34 cellular contexts compared by ENCODE assay signal in the genomic region with DNA sequence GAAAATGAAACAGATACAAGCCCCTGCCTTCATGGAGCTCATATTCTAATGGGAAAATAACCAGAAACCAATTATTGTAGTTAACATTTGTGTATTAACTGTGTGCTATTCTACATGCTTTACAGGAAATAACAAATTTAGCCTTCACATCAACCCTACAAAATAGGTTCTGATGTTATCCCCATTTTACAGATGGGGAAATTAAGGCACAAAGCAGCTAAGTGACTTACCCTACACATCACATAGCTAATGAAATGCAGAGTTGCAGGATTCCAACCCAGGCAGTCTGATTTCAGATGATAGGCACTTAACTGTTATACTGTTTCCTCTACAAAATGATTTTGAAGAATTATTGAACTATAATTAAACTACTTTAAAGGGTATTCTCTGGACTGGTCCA. TPM values are rescaled to one million over a fixed set of nuclear protein-coding genes. Genes with fewer than 3 reads are reported as not detected.
DNase-seq lines count a peak whose midpoint lies in the region; ATAC-seq, FAIRE-seq and TF ChIP-seq lines count a peak whose summit lies in the region.
"Had no signal": no experiment of that assay in that cellular context is flagged by ENCODE, and none has a peak within 500 bp of the region (broad histone marks: within the 10 kb centered on the region; RNA-seq: fewer than 3 reads in every experiment).

No MANE protein-coding gene starts in this region.

- TF ChIP-seq RAD21 in HepG2 (CRISPR knock-in tag; IDR thresholded peaks at IDR 0.05) (no peak), K562 (CRISPR knock-in tag; conservative IDR thresholded peaks at IDR 0.05 in 1 of 2, IDR thresholded peaks at IDR 0.05 in 1 of 2) (no peak)

- H3K27me3 ChIP-seq in HepG2 (ENCODE audit: control insufficient read depth in 1 of 2, insufficient read depth in 2 of 2, low read length in 2 of 2), result no peaks in the 10 kb centered on the region
- H3K27me3 ChIP-seq in right lobe of liver, result no peaks in the 10 kb centered on the region
- H3K27me3 ChIP-seq in K562 (ENCODE audit: control insufficient read depth in 2 of 2, insufficient read depth in 2 of 2, low read length in 2 of 2), result no peaks in the 10 kb centered on the region
- no peaks in the 10 kb centered on the region for H3K27me3 ChIP-seq in thyroid gland
- H3K27me3 ChIP-seq: BE2C; BLaER1; BLaER1 treated with 17β-estradiol and CSF1 and Interleukin-3, amounts not matched to agents 10 nM and 100 nM had no signal

- H2AFZ ChIP-seq in HepG2 (ENCODE audit: low read length) (no peak overlapping the region), K562 (ENCODE audit: low read depth, low read length) (no peak overlapping the region)

- POLR2A ChIA-PET in HepG2 (lab: Yijun Ruan, JAX) (interaction anchor here (1.2 kb wide), 1 partner anchor 10 kb away, joined by 3 read pairs; no protein-coding TSS in a partner anchor), K562 (lab: Yijun Ruan, JAX) (interaction anchor here (0.8 to 1.3 kb wide), 2 partner anchors 13 to 15 kb away, joined by 3 read pairs; no protein-coding TSS in a partner anchor)

- no TSS peak for BruUV-seq in HepG2 (replicated peaks; lab: Mats Ljungman, UMichigan)
- BruUV-seq in K562 (replicated peaks; lab: Mats Ljungman, UMichigan), result no TSS peak

- H3K27ac ChIP-seq in HepG2 (ENCODE audit: extremely low read length, insufficient read depth, low read length) (no peak overlapping the region), right lobe of liver (no peak overlapping the region), K562 (ENCODE audit: extremely low read depth, low read depth, low read length) (no peak overlapping the region), thyroid gland (peak overlapping the region in 2 of 3 donors; percentile 13 to 39)
- H3K27ac ChIP-seq: 22Rv1; A549; BLaER1; BLaER1 treated with 17β-estradiol and CSF1 and Interleukin-3, amounts not matched to agents 10 nM and 100 nM; C4-2B had no signal

- H3K9ac ChIP-seq in HepG2 (ENCODE audit: insufficient read depth, low read depth, low read length), result no peak overlapping the region
- H3K9ac ChIP-seq in K562 (ENCODE audit: insufficient read depth in 1 of 2, low read depth in 2 of 2, low read length in 2 of 2), result no peak overlapping the region
- H3K9ac ChIP-seq: BLaER1; BLaER1 treated with 17β-estradiol and CSF1 and Interleukin-3, amounts not matched to agents 10 nM and 100 nM had no signal

- H3K79me2 ChIP-seq in HepG2 (ENCODE audit: insufficient read depth, low read length), result no peaks in the 10 kb centered on the region
- no peaks in the 10 kb centered on the region for H3K79me2 ChIP-seq in K562 (ENCODE audit: control insufficient read depth, insufficient read depth, low read length)

- H3K27me3 Mint-ChIP-seq in nephron progenitor cell (ENCODE audit: low read depth, poor library complexity), result no peaks in the 10 kb centered on the region
- H3K27me3 Mint-ChIP-seq: B cell; CD4-positive, alpha-beta memory T cell; CD4-positive, alpha-beta T cell; CD4-positive, CD25-positive, alpha-beta regulatory T cell; CD8-positive, alpha-beta memory T cell had no signal

- no peak for ATAC-seq in HepG2
- no peak for ATAC-seq in right lobe of liver
- ATAC-seq in K562, result no peak
- ATAC-seq: A549; CD8-positive, alpha-beta T cell had no signal

- H3K4me2 ChIP-seq in HepG2 (ENCODE audit: low read depth, low read length) (no peak overlapping the region), K562 (ENCODE audit: insufficient read depth, low read length) (no peak overlapping the region)
- H3K4me2 ChIP-seq: A549; BLaER1; BLaER1 treated with 17β-estradiol and CSF1 and Interleukin-3, amounts not matched to agents 10 nM and 100 nM had no signal

- H3K36me3 ChIP-seq in HepG2 (replicated peaks in 1 of 2; ENCODE audit: control insufficient read depth in 1 of 2, insufficient read depth in 2 of 2, low read length in 2 of 2), result peaks cover 31 to 69% of the 10 kb centered on the region in 2 experiments
- peaks cover 0 to 56% (median 17%) of the 10 kb centered on the region in 4 donors for H3K36me3 ChIP-seq in right lobe of liver
- H3K36me3 ChIP-seq in K562 (ENCODE audit: control insufficient read depth, insufficient read depth, low read length), result peaks cover 62% of the 10 kb centered on the region
- H3K36me3 ChIP-seq in thyroid gland, result peaks cover 32 to 59% of the 10 kb centered on the region in 2 donors

- H3K4me3 Mint-ChIP-seq in nephron progenitor cell, result no peak overlapping the region
- H3K4me3 Mint-ChIP-seq: B cell; CD14-positive monocyte; CD4-positive, alpha-beta T cell; CD4-positive, CD25-positive, alpha-beta regulatory T cell; CD8-positive, alpha-beta memory T cell; CD8-positive, alpha-beta T cell had no signal

- H3K4me1 Mint-ChIP-seq in nephron progenitor cell, result no peaks in the 10 kb centered on the region
- H3K4me1 Mint-ChIP-seq: B cell; CD4-positive, alpha-beta memory T cell; CD4-positive, CD25-positive, alpha-beta regulatory T cell; CD8-positive, alpha-beta memory T cell had no signal

- no peaks in the 10 kb centered on the region for H3K9me1 ChIP-seq in K562 (ENCODE audit: control insufficient read depth, insufficient read depth, low read length)

- H3K9me3 Mint-ChIP-seq in nephron progenitor cell, result no peaks in the 10 kb centered on the region
- H3K9me3 Mint-ChIP-seq: CD14-positive monocyte; CD4-positive, alpha-beta memory T cell; CD4-positive, alpha-beta T cell; CD4-positive, CD25-positive, alpha-beta regulatory T cell; CD8-positive, alpha-beta memory T cell; CD8-positive, alpha-beta T cell had no signal

- TF ChIP-seq POLR2A in HepG2 (IDR thresholded peaks at IDR 0.05; ENCODE audit: insufficient read depth in 1 of 2, low read depth in 2 of 2, low read length in 2 of 2) (no peak), right lobe of liver (IDR thresholded peaks at IDR 0.05) (no peak), K562 (conservative IDR thresholded peaks at IDR 0.05) (no peak), thyroid gland (IDR thresholded peaks at IDR 0.05) (no peak)

- intact Hi-C loops in HepG2 (cut with micrococcal nuclease; ENCODE audit: unreplicated experiment), result no loop called here
- intact Hi-C loops in right lobe of liver (cut with DNase I), result no loop called here
- intact Hi-C loops in K562 (cut with micrococcal nuclease), result no loop called here
- intact Hi-C loops in thyroid gland (cut with DNase I), result no loop called here

- peaks cover 61% of the 10 kb centered on the region for H3K36me3 Mint-ChIP-seq in nephron progenitor cell (ENCODE audit: low read depth)

- DNase-seq in HepG2 (ENCODE audit: low spot score) (no peak), right lobe of liver (no peak), K562 (ENCODE audit: extremely low read depth in 1 of 4, low spot score in 3 of 4) (no peak), thyroid gland (no peak), nephron progenitor cell (no peak)
- no peak for DNase-seq in NK-92 treated with Interleukin-12 subunit alpha and Interleukin-12 subunit beta, amount 100 ng/mL, for 24 hours (lab: John Stamatoyannopoulos, UW)
- DNase-seq: 8988T; AML-193; BE2C; C1 segment of cervical spinal cord; Caco-2; Calu3; CD4-positive, alpha-beta memory T cell; CD4-positive, alpha-beta T cell; CD4-positive, CD25-positive, alpha-beta regulatory T cell; CD8-positive, alpha-beta memory T cell; CD8-positive, alpha-beta T cell; COR-L47; DMS 273 treated with DMSO at 0.1 percent for 48 hours; DMS153; DMS53; DMS79; DMS79 treated with DMSO at 0.1 percent for 48 hours; DND-41; EL had no signal

- no peaks in the 10 kb centered on the region for H4K20me1 ChIP-seq in HepG2 (ENCODE audit: insufficient read depth, low read length)
- H4K20me1 ChIP-seq in K562 (replicated peaks; ENCODE audit: control insufficient read depth, insufficient read depth, low read length), result no peaks in the 10 kb centered on the region
- H4K20me1 ChIP-seq: BLaER1; BLaER1 treated with 17β-estradiol and CSF1 and Interleukin-3, amounts not matched to agents 10 nM and 100 nM had no signal

- in situ Hi-C loops in HepG2 (cut with HindIII; ENCODE audit: extremely low pct_ligation_motif_present, low pct_unique_long_range_greater_than_20kb) (no loop called here), K562 (cut with MboI) (no loop called here)

- H3K9me3 ChIP-seq in HepG2 (ENCODE audit: low read length) (no peaks in the 10 kb centered on the region), right lobe of liver (no peaks in the 10 kb centered on the region), K562 (replicated peaks; ENCODE audit: control insufficient read depth, insufficient read depth, low read depth, low read length) (no peaks in the 10 kb centered on the region), thyroid gland (no peaks in the 10 kb centered on the region)
- H3K9me3 ChIP-seq: A549; BE2C; BLaER1; BLaER1 treated with 17β-estradiol and CSF1 and Interleukin-3, amounts not matched to agents 10 nM and 100 nM; Caco-2 had no signal

- CTCF ChIA-PET in HepG2 (lab: Yijun Ruan, JAX; ENCODE audit: low intra/inter-chr PET ratio, low total read pairs), result no interaction called here
- CTCF ChIA-PET in K562 (lab: Yijun Ruan, JAX; ENCODE audit: low intra/inter-chr PET ratio), result no interaction called here

- H3K4me1 ChIP-seq in HepG2 (ENCODE audit: insufficient read depth, low read length) (peaks cover 9% of the 10 kb centered on the region; the same call in 1 of the 2 replicates), right lobe of liver (peaks cover 0 to 52% (median 23%) of the 10 kb centered on the region in 4 donors), K562 (replicated peaks in 1 of 2; ENCODE audit: control insufficient read depth in 2 of 2, insufficient read depth in 2 of 2, low read length in 2 of 2) (no peaks in the 10 kb centered on the region), thyroid gland (peaks cover 21 to 39% of the 10 kb centered on the region in 2 donors)
- H3K4me1 ChIP-seq: A549; BE2C; BLaER1; BLaER1 treated with 17β-estradiol and CSF1 and Interleukin-3, amounts not matched to agents 10 nM and 100 nM had no signal

- FAIRE-seq in HepG2 (lab: Jason Lieb, UNC) (no peak), K562 (lab: Jason Lieb, UNC) (no peak)
- FAIRE-seq: A204.1, A549, D721Med had no signal

- H3K27ac Mint-ChIP-seq in nephron progenitor cell, result no peak overlapping the region
- H3K27ac Mint-ChIP-seq: B cell; CD14-positive monocyte; CD4-positive, alpha-beta memory T cell; CD4-positive, alpha-beta T cell; CD8-positive, alpha-beta T cell had no signal

- H3K4me3 ChIP-seq in HepG2 (replicated peaks in 1 of 3; ENCODE audit: insufficient read depth in 1 of 3, low read depth in 2 of 3, low read length in 3 of 3) (no peak overlapping the region), right lobe of liver (no peak overlapping the region), K562 (no peak overlapping the region), thyroid gland (replicated peaks in 1 of 3) (no peak overlapping the region)
- H3K4me3 ChIP-seq: A549; BLaER1; BLaER1 treated with 17β-estradiol and CSF1 and Interleukin-3, amounts not matched to agents 10 nM and 100 nM had no signal

- TF ChIP-seq CTCF in HepG2 (CRISPR knock-in tag; IDR thresholded peaks at IDR 0.05) (no peak), right lobe of liver (IDR thresholded peaks at IDR 0.05) (no peak), K562 (IDR thresholded peaks at IDR 0.05 in 2 of 3, conservative IDR thresholded peaks at IDR 0.05 in 1 of 3; ENCODE audit: insufficient read depth in 2 of 3, low read depth in 1 of 3, low read length in 3 of 3) (no peak), thyroid gland (IDR thresholded peaks at IDR 0.05) (no peak), nephron progenitor cell (IDR thresholded peaks at IDR 0.05) (no peak)

- no peak for TF ChIP-seq EP300 in HepG2 (IDR thresholded peaks at IDR 0.05; ENCODE audit: low read depth in 2 of 2, low read length in 2 of 2)
- no peak for TF ChIP-seq EP300 in HepG2 (CRISPR knock-in tag; IDR thresholded peaks at IDR 0.05; ENCODE audit: borderline replicate concordance)
- no peak for TF ChIP-seq EP300 in K562 (IDR thresholded peaks at IDR 0.05; ENCODE audit: low read length)

RNA-seq across cellular contexts. Expression of gene KMT5B, which starts 43.7 kb away (rescaled TPM):
- 23.7 and 32.5 TPM in 2 replicates for total RNA-seq in HepG2 (2016; rRNA removed; fragmentation: Illumina TruSeq; extraction: Trizol)
- total RNA-seq in HepG2 (2016; cell fraction: cytosol; rRNA removed; fragmentation: Illumina TruSeq; extraction: Trizol; ENCODE audit: low read depth), result 14.5 and 15.9 TPM in 2 replicates
- 25.4 and 32.9 TPM in 2 replicates for total RNA-seq in HepG2 (2016; cell fraction: insoluble cytoplasmic fraction; rRNA removed; fragmentation: Illumina TruSeq; extraction: Trizol)
- 24.7 and 24.9 TPM in 2 replicates for total RNA-seq in HepG2 (2016; cell fraction: membrane; rRNA removed; fragmentation: Illumina TruSeq; extraction: Trizol)
- 23.0 and 26.3 TPM in 2 replicates for total RNA-seq in HepG2 (2016; cell fraction: nucleus; rRNA removed; fragmentation: Illumina TruSeq; extraction: Trizol)
- 14.4 and 17.6 TPM in 2 replicates for polyA plus RNA-seq in HepG2 (2011; rRNA removed)
- 7.2 and 11.1 TPM in 2 replicates for polyA plus RNA-seq in HepG2 (2011; cell fraction: cytosol; rRNA removed)
- polyA plus RNA-seq in HepG2 (2011; cell fraction: nucleus; rRNA removed), result 15.9 and 23.4 TPM in 2 replicates
- 30.8 and 38.6 TPM in 2 replicates for polyA plus RNA-seq in HepG2 (2012)
- polyA plus RNA-seq in HepG2 (2016; cell fraction: cytosol; fragmentation: Illumina TruSeq; extraction: Trizol; ENCODE audit: low read depth), result 7.4 and 9.2 TPM in 2 replicates
- polyA plus RNA-seq in HepG2 (2016; cell fraction: insoluble cytoplasmic fraction; fragmentation: Illumina TruSeq; extraction: Trizol; ENCODE audit: low read depth), result 29.4 and 31.2 TPM in 2 replicates
- polyA plus RNA-seq in HepG2 (2016; cell fraction: membrane; fragmentation: Illumina TruSeq; extraction: Trizol; ENCODE audit: low read depth), result 16.3 and 18.5 TPM in 2 replicates
- polyA plus RNA-seq in HepG2 (2016; cell fraction: nucleus; fragmentation: Illumina TruSeq; extraction: Trizol; ENCODE audit: insufficient read depth, low read depth), result 29.1 and 30.5 TPM in 2 replicates
- 13.3 and 14.0 TPM in 2 replicates for polyA minus RNA-seq in HepG2 (2011; rRNA and poly(A)+ RNA removed; ENCODE audit: low replicate concordance)
- polyA minus RNA-seq in HepG2 (2011; cell fraction: cytosol; rRNA and poly(A)+ RNA removed), result 13.9 TPM in 2 replicates
- 47.9 and 58.2 TPM in 2 replicates for polyA minus RNA-seq in HepG2 (2011; cell fraction: nucleus; rRNA and poly(A)+ RNA removed)
- total RNA-seq in right lobe of liver, result 10 to 100 TPM; 14.3 to 25.9 (median 17.6) TPM
- total RNA-seq in K562 (2011; cell fraction: chromatin; rRNA removed; ENCODE audit: low replicate concordance), result 25.4 and 66.1 TPM in 2 replicates
- 10.5 and 14.7 TPM in 2 replicates for total RNA-seq in K562 (2011; cell fraction: nucleolus; rRNA removed)
- total RNA-seq in K562 (2011; cell fraction: nucleoplasm; rRNA removed), result 19.0 and 28.4 TPM in 2 replicates
- 15.5 and 20.8 TPM in 2 replicates for total RNA-seq in K562 (2014; rRNA removed)
- total RNA-seq in K562 (2014; rRNA removed; fragmentation: Illumina TruSeq; extraction: Trizol), result 24.6 and 29.4 TPM in 2 replicates
- 21.3 and 22.0 TPM in 2 replicates for total RNA-seq in K562 (2015; rRNA removed; fragmentation: Illumina TruSeq; extraction: Trizol)
- total RNA-seq in K562 (2021), result 22.7 and 24.7 TPM in 2 replicates
- polyA plus RNA-seq in K562 (2011; rRNA removed), result 18.9 and 20.9 TPM in 2 replicates
- 4.5 and 9.3 TPM in 2 replicates for polyA plus RNA-seq in K562 (2011; cell fraction: cytosol; rRNA removed)
- 13.0 and 16.5 TPM in 2 replicates for polyA plus RNA-seq in K562 (2011; cell fraction: nucleus; rRNA removed)
- polyA plus RNA-seq in K562 (2012), result 18.2 and 21.9 TPM in 2 replicates
- 27.3 and 29.2 TPM in 2 replicates for polyA plus RNA-seq in K562 (2014; fragmentation: Illumina TruSeq; extraction: Trizol)
- 1 to 10 TPM; 7.3 to 7.4 TPM for polyA plus RNA-seq in K562 (2014; fragmentation: Nextera tagmentation; extraction: Ambion mirVana)
- 16.3 and 20.4 TPM in 2 replicates for polyA plus RNA-seq in K562 (2014; rRNA removed)
- polyA minus RNA-seq in K562 (2011; rRNA and poly(A)+ RNA removed), result 31.7 and 36.9 TPM in 2 replicates
- 9.8 and 10.7 TPM in 2 replicates for polyA minus RNA-seq in K562 (2011; cell fraction: cytosol; rRNA and poly(A)+ RNA removed)
- polyA minus RNA-seq in K562 (2011; cell fraction: nucleus; rRNA and poly(A)+ RNA removed), result 10.1 and 14.9 TPM in 2 replicates
- 10 to 100 TPM; 57.4 to 84.2 (median 67.4) TPM for total RNA-seq in thyroid gland

RNA-seq across cellular contexts. Expression of gene CHKA, which starts 48.3 kb away (rescaled TPM):
- total RNA-seq in HepG2 (2016; rRNA removed; fragmentation: Illumina TruSeq; extraction: Trizol) (83.6 and 92.7 TPM in 2 replicates), right lobe of liver (10 to 100 TPM; 15.1 to 35.8 (median 28.5) TPM), K562 (2014; rRNA removed) (30.2 and 41.1 TPM in 2 replicates), K562 (2014; rRNA removed; fragmentation: Illumina TruSeq; extraction: Trizol) (26.5 and 34.3 TPM in 2 replicates), K562 (2015; rRNA removed; fragmentation: Illumina TruSeq; extraction: Trizol) (34.2 and 37.0 TPM in 2 replicates), K562 (2021) (36.5 and 41.4 TPM in 2 replicates), thyroid gland (100 to 1,000 TPM in 1 of 4 donors, 10 to 100 TPM in 3; 86.8 to 106 (median 93.1) TPM)
- 19.2 and 23.2 TPM in 2 replicates for total RNA-seq in HepG2 (2016; cell fraction: cytosol; rRNA removed; fragmentation: Illumina TruSeq; extraction: Trizol; ENCODE audit: low read depth)
- total RNA-seq in HepG2 (2016; cell fraction: insoluble cytoplasmic fraction; rRNA removed; fragmentation: Illumina TruSeq; extraction: Trizol), result 87.5 and 87.8 TPM in 2 replicates
- 52.5 and 57.2 TPM in 2 replicates for total RNA-seq in HepG2 (2016; cell fraction: membrane; rRNA removed; fragmentation: Illumina TruSeq; extraction: Trizol)
- 127 and 148 TPM in 2 replicates for total RNA-seq in HepG2 (2016; cell fraction: nucleus; rRNA removed; fragmentation: Illumina TruSeq; extraction: Trizol)
- polyA plus RNA-seq in HepG2 (2011; rRNA removed) (61.1 and 71.6 TPM in 2 replicates), K562 (2011; rRNA removed) (21.1 and 24.3 TPM in 2 replicates), K562 (2014; fragmentation: Illumina TruSeq; extraction: Trizol) (22.6 and 30.2 TPM in 2 replicates), K562 (2014; fragmentation: Nextera tagmentation; extraction: Ambion mirVana) (1 to 10 TPM; 3.6 to 6.7 TPM), K562 (2014; rRNA removed) (34.7 and 34.8 TPM in 2 replicates)
- 53.1 and 55.7 TPM in 2 replicates for polyA plus RNA-seq in HepG2 (2011; cell fraction: cytosol; rRNA removed)
- polyA plus RNA-seq in HepG2 (2011; cell fraction: nucleus; rRNA removed), result 87.9 and 97.8 TPM in 2 replicates
- polyA plus RNA-seq in HepG2 (2012), result 57.3 and 69.6 TPM in 2 replicates
- polyA plus RNA-seq in HepG2 (2016; cell fraction: cytosol; fragmentation: Illumina TruSeq; extraction: Trizol; ENCODE audit: low read depth), result 17.1 and 18.4 TPM in 2 replicates
- 91.8 and 101 TPM in 2 replicates for polyA plus RNA-seq in HepG2 (2016; cell fraction: insoluble cytoplasmic fraction; fragmentation: Illumina TruSeq; extraction: Trizol; ENCODE audit: low read depth)
- 34.6 and 36.0 TPM in 2 replicates for polyA plus RNA-seq in HepG2 (2016; cell fraction: membrane; fragmentation: Illumina TruSeq; extraction: Trizol; ENCODE audit: low read depth)
- 309 and 329 TPM in 2 replicates for polyA plus RNA-seq in HepG2 (2016; cell fraction: nucleus; fragmentation: Illumina TruSeq; extraction: Trizol; ENCODE audit: insufficient read depth, low read depth)
- polyA minus RNA-seq in HepG2 (2011; rRNA and poly(A)+ RNA removed; ENCODE audit: low replicate concordance), result 46.2 and 97.9 TPM in 2 replicates
- polyA minus RNA-seq in HepG2 (2011; cell fraction: cytosol; rRNA and poly(A)+ RNA removed), result 41.1 and 41.4 TPM in 2 replicates
- polyA minus RNA-seq in HepG2 (2011; cell fraction: nucleus; rRNA and poly(A)+ RNA removed), result 84.0 and 96.3 TPM in 2 replicates
- 73.9 and 131 TPM in 2 replicates for total RNA-seq in K562 (2011; cell fraction: chromatin; rRNA removed; ENCODE audit: low replicate concordance)
- total RNA-seq in K562 (2011; cell fraction: nucleolus; rRNA removed), result 41.7 and 54.3 TPM in 2 replicates
- 82.8 and 110 TPM in 2 replicates for total RNA-seq in K562 (2011; cell fraction: nucleoplasm; rRNA removed)
- 14.9 and 18.8 TPM in 2 replicates for polyA plus RNA-seq in K562 (2011; cell fraction: cytosol; rRNA removed)
- polyA plus RNA-seq in K562 (2011; cell fraction: nucleus; rRNA removed), result 46.9 and 59.6 TPM in 2 replicates
- 24.3 and 24.8 TPM in 2 replicates for polyA plus RNA-seq in K562 (2012)
- 30.6 and 34.6 TPM in 2 replicates for polyA minus RNA-seq in K562 (2011; rRNA and poly(A)+ RNA removed)
- polyA minus RNA-seq in K562 (2011; cell fraction: cytosol; rRNA and poly(A)+ RNA removed), result 12.8 and 13.7 TPM in 2 replicates
- polyA minus RNA-seq in K562 (2011; cell fraction: nucleus; rRNA and poly(A)+ RNA removed), result 15.5 and 26.4 TPM in 2 replicates

Comparison
In these comparisons a context has a peak if more than half of its experiments do, and no peak if none do; other contexts are left out.
1. H3K27ac ChIP-seq: peak in thyroid gland (2 of 3); none in HepG2 (single experiment), right lobe of liver (0 of 3) and K562 (single experiment).